In genomic region chr22:29621761-29622526, GRCh38 we compare ENCODE assay signal across 2 cellular contexts.
TF ChIP-seq lines count a peak whose summit lies in the region.

No MANE protein-coding gene starts in this region.

TF ChIP-seq in A549, 52 proteins besides CTCF, POLR2A, EP300 and RAD21 (continued from another document):
- TF ChIP-seq E2F6 (IDR thresholded peaks at IDR 0.05; ENCODE audit: borderline replicate concordance, low read depth): no peak
- TF ChIP-seq FOSL2 (IDR thresholded peaks at IDR 0.05): peak; percentile 77
- peak; percentile 91 for TF ChIP-seq FOSL2 (CRISPR knock-in tag; IDR thresholded peaks at IDR 0.05)
- TF ChIP-seq MAX (IDR thresholded peaks at IDR 0.05): peak; percentile 52; the same call in 1 of the 2 replicates
- no peak for TF ChIP-seq KDM1A (IDR thresholded peaks at IDR 0.05; ENCODE audit: low read depth)
- TF ChIP-seq JUNB (IDR thresholded peaks at IDR 0.05): peak; percentile 94
- TF ChIP-seq ATOH8 (CRISPR knock-in tag; IDR thresholded peaks at IDR 0.05; ENCODE audit: low read depth): no peak

TF ChIP-seq in HCT116, 20 proteins besides CTCF, POLR2A, EP300 and RAD21 (continued from another document):
- TF ChIP-seq YY1 (IDR thresholded peaks at IDR 0.05; ENCODE audit: extremely low read depth, insufficient replicate concordance, low read depth, low read length) (no peak), EZH2phosphoT487 (IDR thresholded peaks at IDR 0.05; ENCODE audit: borderline replicate concordance) (no peak), ZBTB33 (IDR thresholded peaks at IDR 0.05; ENCODE audit: extremely low read depth, insufficient replicate concordance, low read length) (no peak), SIN3A (IDR thresholded peaks at IDR 0.05; ENCODE audit: low read depth) (peak; percentile 90), TCF7L2 (IDR thresholded peaks at IDR 0.05; ENCODE audit: borderline replicate concordance, extremely low read depth, insufficient read depth, insufficient read length) (no peak), ZFX (IDR thresholded peaks at IDR 0.05) (no peak), CEBPB (IDR thresholded peaks at IDR 0.05; ENCODE audit: low read depth) (peak; percentile 67; the same call in 1 of the 2 replicates), ZNF274 (IDR thresholded peaks at IDR 0.05; ENCODE audit: low read depth, low read length) (no peak), SRF (IDR thresholded peaks at IDR 0.05; ENCODE audit: low read depth) (peak; percentile 28; the same call in 1 of the 2 replicates), REST (IDR thresholded peaks at IDR 0.05; ENCODE audit: low read depth) (no peak), EGR1 (IDR thresholded peaks at IDR 0.05; ENCODE audit: low read depth) (no peak), JUND (IDR thresholded peaks at IDR 0.05) (peak; percentile 93), POLR2AphosphoS5 (IDR thresholded peaks at IDR 0.05; ENCODE audit: low read depth, low read length) (peak; percentile 50; the same call in 1 of the 2 replicates), CBX3 (IDR thresholded peaks at IDR 0.05; ENCODE audit: low read depth) (peak; percentile 72; the same call in 1 of the 2 replicates), FOSL1 (IDR thresholded peaks at IDR 0.05; ENCODE audit: low read depth) (peak; percentile 87)
